In the genomic region with DNA sequence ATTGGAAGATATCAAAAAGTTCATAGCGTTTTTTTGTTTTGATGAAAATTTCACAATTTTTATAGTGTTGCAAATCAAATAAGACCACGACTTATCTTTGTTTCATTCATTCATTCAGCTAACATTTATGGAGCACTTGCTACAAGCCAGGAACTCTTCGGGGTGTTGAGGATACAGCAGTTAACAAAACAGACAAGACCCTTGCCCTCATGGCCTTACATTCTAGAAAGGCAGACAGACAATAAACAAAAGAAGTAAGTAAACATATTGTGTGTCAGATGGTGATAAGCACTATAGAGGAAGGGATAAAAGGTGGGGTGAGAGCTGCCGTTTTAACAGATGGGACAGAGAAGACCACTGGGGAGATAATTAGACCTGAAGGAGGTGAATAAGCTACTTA, we compare ENCODE assay signal across 17 cellular contexts.
"Had no signal": no experiment of that assay in that cellular context is flagged by ENCODE, and none has a peak within 500 bp of the region (broad histone marks: within the 10 kb centered on the region; RNA-seq: fewer than 3 reads in every experiment).

No MANE protein-coding gene starts in this region.

- DNase-seq: activated CD4-positive, alpha-beta T cell treated with anti-CD3 and anti-CD28 coated beads for 36 hours; activated CD4-positive, alpha-beta T cell treated with anti-CD3 and anti-CD28 coated beads, Interleukin-2, amount 50 U/mL, for 48 hours; activated gamma-delta T cell treated with Interleukin-2 at 50 U/mL for 16 hours; adrenal gland; cerebellar nuclear complex; cortex of kidney; heart left ventricle; left lung; midbrain; stimulated activated naive B cell treated with anti-CD40 and anti-IgM and Interleukin-4, amounts not matched to agents 10 μg/mL and 1 μg/mL and 100 μg/mL, for 72 hours; upper lobe of right lung had no signal

- ATAC-seq: activated CD4-positive, alpha-beta T cell treated with anti-CD3 and anti-CD28 coated beads for 36 hours; activated naive CD4-positive, alpha-beta T cell treated with anti-CD3 and anti-CD28 coated beads, Interleukin-2, amount 50 U/mL, for 72 hours; gastroesophageal sphincter; heart left ventricle; left lung; stimulated activated naive B cell treated with anti-CD40 and anti-IgM and Interleukin-4, amounts not matched to agents 10 μg/mL and 1 μg/mL and 100 μg/mL, for 72 hours; upper lobe of right lung; WTC11 had no signal

- H3K27me3 ChIP-seq: adrenal gland, breast epithelium, esophagus muscularis mucosa, gastroesophageal sphincter, heart left ventricle, left lung, upper lobe of right lung had no signal

- H3K27ac ChIP-seq: adrenal gland, breast epithelium, esophagus muscularis mucosa, gastroesophageal sphincter, parathyroid adenoma, upper lobe of right lung had no signal

- H3K9ac ChIP-seq: parathyroid adenoma had no signal

- H3K4me3 ChIP-seq: adrenal gland, breast epithelium, esophagus muscularis mucosa, gastroesophageal sphincter, heart left ventricle, left lung, upper lobe of right lung had no signal

- H3K9me3 ChIP-seq: adrenal gland, breast epithelium, esophagus muscularis mucosa, gastroesophageal sphincter, heart left ventricle, left lung, upper lobe of right lung had no signal

- H3K4me1 ChIP-seq: adrenal gland, parathyroid adenoma had no signal

- H3K36me3 ChIP-seq: adrenal gland, breast epithelium, esophagus muscularis mucosa, gastroesophageal sphincter, heart left ventricle, left lung, upper lobe of right lung had no signal

- H2AFZ ChIP-seq: parathyroid adenoma had no signal
